20 cellular contexts compared by ENCODE assay signal in genomic region chr5:116650964-116651363, GRCh38.
DNase-seq lines count a peak whose midpoint lies in the region; ATAC-seq, FAIRE-seq and TF ChIP-seq lines count a peak whose summit lies in the region.
"Had no signal": no experiment of that assay in that cellular context is flagged by ENCODE, and none has a peak within 500 bp of the region (broad histone marks: within the 10 kb centered on the region; RNA-seq: fewer than 3 reads in every experiment).

No MANE protein-coding gene starts in this region.

- no peak overlapping the region for H4K5ac ChIP-seq in H1 (ENCODE audit: insufficient read length, low read depth, low read length)

- CTCF ChIA-PET in H1 (lab: Charles Lee; ENCODE audit: partially characterized antibody), result interaction anchor here (0.6 kb wide), 1 partner anchor 1125 kb away, joined by 3 read pairs; no protein-coding TSS in a partner anchor

- TF ChIP-seq EP300 in H1 (IDR thresholded peaks at IDR 0.05; ENCODE audit: borderline replicate concordance in 1 of 2, low read depth in 2 of 2, low read length in 2 of 2), result no peak

- peak overlapping the region; percentile 35; the same call in 1 of the 2 replicates for H2BK20ac ChIP-seq in H1 (ENCODE audit: low read length)

- intact Hi-C loops in dorsolateral prefrontal cortex (cut with DNase I), result loop anchor here in 1 of 2 donors (10.0 kb wide), 1 partner anchor 76 kb away; the partner anchor contains the start of gene SEMA6A

- FAIRE-seq in H1 (lab: Jason Lieb, UNC), result no peak
- FAIRE-seq: A549, HepG2 had no signal

- H4K91ac ChIP-seq in H1 (replicated peaks; ENCODE audit: insufficient read length, low read length), result no peak overlapping the region

- H3K79me1 ChIP-seq in H1 (ENCODE audit: low read depth, low read length), result no peaks in the 10 kb centered on the region

- H4K8ac ChIP-seq in H1 (ENCODE audit: extremely low read depth, insufficient read depth, low read length), result no peak overlapping the region

- no peaks in the 10 kb centered on the region; the same call in 1 of the 2 replicates for H3K23me2 ChIP-seq in H1 (ENCODE audit: low read depth, low read length)

- H3K79me2 ChIP-seq in H1 (ENCODE audit: control insufficient read depth in 1 of 2, insufficient read depth in 2 of 2, low read length in 2 of 2), result no peaks in the 10 kb centered on the region

- no peak overlapping the region for H2AK5ac ChIP-seq in H1 (ENCODE audit: low read depth, low read length)

- H3K27ac ChIP-seq in H1 (ENCODE audit: low read depth, low read length) (no peak overlapping the region), dorsolateral prefrontal cortex (peak overlapping the region in 26 of 59 donors; percentile 7 to 96 (median 88))
- H3K27ac ChIP-seq: A549, BLaER1, SK-N-MC had no signal

- no peak for TF ChIP-seq CTCF in H1 (IDR thresholded peaks at IDR 0.05; ENCODE audit: control extremely low read depth in 1 of 3, insufficient read depth in 1 of 3, low read depth in 1 of 3, low read length in 3 of 3)
- no peak for TF ChIP-seq CTCF in dorsolateral prefrontal cortex (IDR thresholded peaks at IDR 0.05 in 54 of 56, conservative IDR thresholded peaks at IDR 0.05 in 2 of 56; ENCODE audit: low read depth in 1 of 56, partially characterized antibody in 56 of 56)

- no peaks in the 10 kb centered on the region for H3K9me3 ChIP-seq in H1 (ENCODE audit: insufficient read depth in 2 of 2, low read depth in 1 of 2, low read length in 1 of 2)
- H3K9me3 ChIP-seq: A549, BLaER1 had no signal

- no peak overlapping the region for H3K4ac ChIP-seq in H1 (replicated peaks; ENCODE audit: insufficient read length, low read depth, low read length)

- no peak overlapping the region for H3K23ac ChIP-seq in H1 (ENCODE audit: insufficient read length)

- H2BK5ac ChIP-seq in H1 (ENCODE audit: low read depth, low read length), result no peak overlapping the region

- no peaks in the 10 kb centered on the region for H4K20me1 ChIP-seq in H1 (replicated peaks in 1 of 2; ENCODE audit: control insufficient read depth in 1 of 2, insufficient read depth in 2 of 2, low read length in 2 of 2)
- H4K20me1 ChIP-seq: BLaER1 had no signal

- ATAC-seq in GM18498 (IDR thresholded peaks at IDR 0.05; ENCODE audit: unreplicated experiment), result peak; percentile 66
- peak; percentile 57 for ATAC-seq in GM19351 (IDR thresholded peaks at IDR 0.05; ENCODE audit: unreplicated experiment)
- ATAC-seq in HG03378 (IDR thresholded peaks at IDR 0.05; ENCODE audit: unreplicated experiment), result peak; percentile 45
- ATAC-seq in HG03159 (IDR thresholded peaks at IDR 0.05; ENCODE audit: unreplicated experiment), result no peak
- ATAC-seq: A549, HepG2 had no signal

- POLR2A ChIA-PET in H1 (lab: Charles Lee; ENCODE audit: partially characterized antibody), result no interaction called here

- peaks cover 1 to 29% (median 18%) of the 10 kb centered on the region in 4 experiments; a peak in 5 of 7 replicates for H3K4me1 ChIP-seq in H1 (replicated peaks in 1 of 4; ENCODE audit: control insufficient read depth in 3 of 4, insufficient read depth in 4 of 4, low read length in 3 of 4)
- H3K4me1 ChIP-seq: A549, BLaER1 had no signal

- H2AFZ ChIP-seq in H1 (ENCODE audit: low read length), result no peak overlapping the region

- H3K27me3 ChIP-seq in H1 (replicated peaks in 1 of 4; ENCODE audit: control insufficient read depth in 3 of 4, extremely low read depth in 1 of 4, insufficient read depth in 3 of 4, low read length in 3 of 4) (no peaks in the 10 kb centered on the region), dorsolateral prefrontal cortex (no peaks in the 10 kb centered on the region)

- no peak overlapping the region for H3K18ac ChIP-seq in H1 (ENCODE audit: extremely low read depth, low read length)

- no peak for TF ChIP-seq POLR2A in H1 (IDR thresholded peaks at IDR 0.05; ENCODE audit: control extremely low read depth in 1 of 2, low read depth in 2 of 2, low read length in 2 of 2)

- no peak for DNase-seq in H1 (ENCODE audit: low read depth in 1 of 2, low spot score in 2 of 2)
- no peak for DNase-seq in NCI-H1436 treated with DMSO at 0.1 percent for 48 hours (lab: John Stamatoyannopoulos, UW)
- DNase-seq in dorsolateral prefrontal cortex, result no peak
- no peak for DNase-seq in ecto neural progenitor cell (ENCODE audit: low spot score)
- DNase-seq: CD4-positive, alpha-beta memory T cell; KBM-7; NCI-H1105 treated with DMSO at 0.1 percent for 48 hours; NCI-H1694 treated with DMSO at 0.1 percent for 48 hours; NCI-H510A treated with DMSO at 0.1 percent for 48 hours; NCI-H774; OCI-M1; SHP77 had no signal

- WGBS in H1 (ENCODE audit: extremely low coverage in 1 of 2, insufficient coverage in 1 of 2, insufficient read length in 1 of 2, insufficient replicate concordance in 2 of 2, low coverage in 1 of 2, low lambda C conversion rate in 2 of 2, missing lambda C conversion rate in 1 of 2), 2 experiments, result 78% methylated on average over 4 of the region's 4 CpGs; no CpG with 5 or more reads in 1 of the 2 experiments

- H3K56ac ChIP-seq in H1 (replicated peaks; ENCODE audit: insufficient read length, low read depth, low read length), result no peak overlapping the region

- no peak overlapping the region for H3K4me2 ChIP-seq in H1 (ENCODE audit: insufficient read depth in 1 of 2, low read depth in 2 of 2, low read length in 2 of 2)
- H3K4me2 ChIP-seq: A549, BLaER1 had no signal

- H3K14ac ChIP-seq in H1 (ENCODE audit: insufficient read length), result no peak overlapping the region

- TF ChIP-seq RAD21 in H1 (IDR thresholded peaks at IDR 0.05 in 1 of 2, conservative IDR thresholded peaks at IDR 0.05 in 1 of 2; ENCODE audit: low read depth in 2 of 2, low read length in 2 of 2), result no peak

- no peak overlapping the region for H2BK12ac ChIP-seq in H1 (ENCODE audit: low read depth, low read length)

- H3K36me3 ChIP-seq in H1 (ENCODE audit: control insufficient read depth in 2 of 4, insufficient read depth in 4 of 4, low read length in 3 of 4), result no peaks in the 10 kb centered on the region
- H3K36me3 ChIP-seq: BLaER1 had no signal

- H2BK120ac ChIP-seq in H1 (replicated peaks; ENCODE audit: low read depth, low read length), result peak overlapping the region; percentile 7

- H2BK15ac ChIP-seq in H1 (ENCODE audit: low read length), result no peak overlapping the region

- no peak overlapping the region for H3K9ac ChIP-seq in H1 (replicated peaks in 1 of 4; ENCODE audit: extremely low read depth in 1 of 4, low read depth in 3 of 4, low read length in 3 of 4)
- H3K9ac ChIP-seq: BLaER1 had no signal

- H3K4me3 ChIP-seq in H1 (ENCODE audit: extremely low read depth in 1 of 4, insufficient read depth in 2 of 4, low read depth in 3 of 4, low read length in 4 of 4) (no peak overlapping the region), dorsolateral prefrontal cortex (no peak overlapping the region)
- H3K4me3 ChIP-seq: A549, BLaER1, SK-N-MC had no signal

TF ChIP-seq in H1, 55 proteins besides CTCF, POLR2A, EP300 and RAD21:
- no peak for TF ChIP-seq BACH1 (IDR thresholded peaks at IDR 0.05; ENCODE audit: low read length)
- no peak for TF ChIP-seq SP1 (IDR thresholded peaks at IDR 0.05; ENCODE audit: low read depth, low read length)
- TF ChIP-seq JUN (IDR thresholded peaks at IDR 0.05; ENCODE audit: low read depth, low read length), result no peak
